3 cellular contexts compared by ENCODE assay signal in the genomic region with DNA sequence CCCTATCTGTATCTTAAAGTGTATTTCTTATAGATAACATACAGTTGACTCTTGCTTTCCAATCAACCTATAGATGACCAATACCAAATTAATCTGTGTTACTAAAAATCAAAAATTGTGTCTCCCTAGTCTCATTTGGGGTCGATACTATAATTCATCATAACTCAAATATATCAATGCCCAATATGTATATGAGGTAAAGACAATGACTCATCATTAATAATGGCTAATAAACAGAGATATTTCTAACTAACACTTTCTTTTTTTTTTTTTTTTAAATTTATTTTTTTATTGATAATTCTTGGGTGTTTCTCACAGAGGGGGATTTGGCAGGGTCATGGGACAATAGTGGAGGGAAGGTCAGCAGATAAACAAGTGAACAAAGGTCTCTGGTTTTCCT.
TF ChIP-seq lines count a peak whose summit lies in the region.
"Not testable (repeated sequence)": the region's sequence is repeated elsewhere in the genome, so short reads cannot be mapped to it uniquely, and the experiment has no call there.

No MANE protein-coding gene starts in this region.

TF ChIP-seq in IMR-90, 13 proteins besides CTCF, POLR2A, EP300 and RAD21:
- TF ChIP-seq NFE2L2 (IDR thresholded peaks at IDR 0.05; ENCODE audit: low read depth, low read length) = 0 out of 2 replicates have a peak, but pooled peaks have one; percentile 19

TF ChIP-seq in K562, 482 proteins besides CTCF, POLR2A, EP300 and RAD21:
- peak; percentile 77 for TF ChIP-seq NFE2L1 (tag; IDR thresholded peaks at IDR 0.05; ENCODE audit: borderline replicate concordance, low read depth)
- TF ChIP-seq, protein P1, sequence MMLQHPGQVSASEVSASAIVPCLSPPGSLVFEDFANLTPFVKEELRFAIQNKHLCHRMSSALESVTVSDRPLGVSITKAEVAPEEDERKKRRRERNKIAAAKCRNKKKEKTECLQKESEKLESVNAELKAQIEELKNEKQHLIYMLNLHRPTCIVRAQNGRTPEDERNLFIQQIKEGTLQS (IDR thresholded peaks at IDR 0.05) = peak; percentile 26; the same call in 1 of the 2 replicates
- TF ChIP-seq, protein P1 (CRISPR knock-in tag; conservative IDR thresholded peaks at IDR 0.05) = not testable (repeated sequence)
- TF ChIP-seq C11orf30 (IDR thresholded peaks at IDR 0.05; ENCODE audit: low read depth) = peak; percentile 58; the same call in 1 of the 2 replicates
- TF ChIP-seq ZNF316 (IDR thresholded peaks at IDR 0.05) = peak; percentile 82
- TF ChIP-seq MAFG (tag; conservative IDR thresholded peaks at IDR 0.05) = peak; percentile 83
- TF ChIP-seq MAFF (IDR thresholded peaks at IDR 0.05; ENCODE audit: low read length) = peak; percentile 17; the same call in 1 of the 2 replicates
- 0 out of 4 replicates have a peak, but pooled peaks of 1 of the 2 experiments have one; percentile 73 for TF ChIP-seq MCM7 (IDR thresholded peaks at IDR 0.05)
- peak; percentile 80 for TF ChIP-seq DACH1 (IDR thresholded peaks at IDR 0.05; ENCODE audit: partially characterized antibody)

TF ChIP-seq in HepG2, 621 proteins besides CTCF, POLR2A, EP300 and RAD21:
- peak; percentile 64 for TF ChIP-seq NFE2L2 (IDR thresholded peaks at IDR 0.05; ENCODE audit: low read length)
